In genomic region chr11:76252625-76253024, GRCh38 we compare ENCODE assay signal across 19 cellular contexts. TPM values are rescaled to one million over a fixed set of nuclear protein-coding genes. Genes with fewer than 3 reads are reported as not detected.
DNase-seq lines count a peak whose midpoint lies in the region; ATAC-seq and TF ChIP-seq lines count a peak whose summit lies in the region.
"Had no signal": no experiment of that assay in that cellular context is flagged by ENCODE, and none has a peak within 500 bp of the region (broad histone marks: within the 10 kb centered on the region; RNA-seq: fewer than 3 reads in every experiment).

No MANE protein-coding gene starts in this region.

- H3K9me3 Mint-ChIP-seq in progenitor cell of endocrine pancreas (ENCODE audit: low read depth): no peaks in the 10 kb centered on the region

- H3K27ac Mint-ChIP-seq in progenitor cell of endocrine pancreas: no peak overlapping the region
- H3K27ac Mint-ChIP-seq: CD4-positive, alpha-beta memory T cell; GM23338 had no signal

- H3K4me2 ChIP-seq in Karpas-422 (ENCODE audit: low read depth, low read length, poor library complexity, severe bottlenecking): no peak overlapping the region
- H3K4me2 ChIP-seq: A549, GM23338, KMS-11 had no signal

- no peak overlapping the region for H3K27ac ChIP-seq in HEK293 (ENCODE audit: extremely low read depth, low read depth, low read length)
- peak overlapping the region; percentile 70 for H3K27ac ChIP-seq in SJCRH30
- no peak overlapping the region for H3K27ac ChIP-seq in Karpas-422 (ENCODE audit: low read length)
- H3K27ac ChIP-seq: A549, C4-2B, KMS-11 had no signal

- H3K36me3 ChIP-seq in HEK293 (ENCODE audit: control insufficient read depth in 2 of 2, insufficient read depth in 1 of 2, low read length in 2 of 2) (no peaks in the 10 kb centered on the region), SJCRH30 (no peaks in the 10 kb centered on the region), Karpas-422 (ENCODE audit: insufficient read depth, low read length) (no peaks in the 10 kb centered on the region)

- TF ChIP-seq CTCF in HEK293 (tag by site-specific recombination; IDR thresholded peaks at IDR 0.05): no peak
- TF ChIP-seq CTCF in progenitor cell of endocrine pancreas (IDR thresholded peaks at IDR 0.05; ENCODE audit: unreplicated experiment): no peak

- H3K4me3 ChIP-seq in HEK293 (ENCODE audit: low read depth, low read length) (no peak overlapping the region), SJCRH30 (no peak overlapping the region), Karpas-422 (ENCODE audit: low read length) (no peak overlapping the region)
- H3K4me3 ChIP-seq: A549, GM23338 had no signal

- CTCF ChIA-PET in HEK293 (lab: Yijun Ruan, JAX): no interaction called here

- DNase-seq in DMS 273 (lab: John Stamatoyannopoulos, UW; ENCODE audit: unreplicated experiment) (peak; percentile 89), SJCRH30 (peak; percentile 64 to 75), left kidney (ENCODE audit: low read depth, low spot score) (peak; percentile 91), progenitor cell of endocrine pancreas (ENCODE audit: low spot score, unreplicated experiment) (no peak), NCI-H446 treated with DMSO at 0.1 percent for 48 hours (lab: John Stamatoyannopoulos, UW) (no peak), Karpas-422 (no peak)
- DNase-seq: AML-193; CD4-positive, alpha-beta memory T cell; DMS53; DND-41; EL had no signal

- no peaks in the 10 kb centered on the region for H3K4me1 ChIP-seq in HEK293 (ENCODE audit: control insufficient read depth, insufficient read depth, low read length)
- H3K4me1 ChIP-seq in SJCRH30: peaks cover 28% of the 10 kb centered on the region
- H3K4me1 ChIP-seq in Karpas-422 (ENCODE audit: low read length): no peaks in the 10 kb centered on the region
- H3K4me1 ChIP-seq: A549 had no signal

- no peak overlapping the region for H3K4me3 Mint-ChIP-seq in progenitor cell of endocrine pancreas (ENCODE audit: low read depth)
- H3K4me3 Mint-ChIP-seq: CD4-positive, alpha-beta memory T cell; GM23338 had no signal

- H3K79me2 ChIP-seq in Karpas-422 (ENCODE audit: low read length): no peaks in the 10 kb centered on the region

- no peaks in the 10 kb centered on the region for H4K20me1 ChIP-seq in Karpas-422 (ENCODE audit: insufficient read depth, low read depth, low read length)

- no peaks in the 10 kb centered on the region for H3K36me3 Mint-ChIP-seq in progenitor cell of endocrine pancreas (ENCODE audit: insufficient read depth)
- H3K36me3 Mint-ChIP-seq: CD4-positive, alpha-beta memory T cell had no signal

- POLR2A ChIA-PET in HEK293 (lab: Yijun Ruan, JAX): no interaction called here

- H3K9ac ChIP-seq in Karpas-422 (ENCODE audit: low read length): no peak overlapping the region
- H3K9ac ChIP-seq: KMS-11 had no signal

- no peaks in the 10 kb centered on the region for H3K4me1 Mint-ChIP-seq in progenitor cell of endocrine pancreas (ENCODE audit: low read depth)

- H2AFZ ChIP-seq in Karpas-422 (ENCODE audit: low read length): no peak overlapping the region
- H2AFZ ChIP-seq: GM23338 had no signal

- no peak for ATAC-seq in GM19397 (IDR thresholded peaks at IDR 0.05; ENCODE audit: unreplicated experiment)
- ATAC-seq: A549, GM23338, HCT116 had no signal

- no peaks in the 10 kb centered on the region for H3K27me3 ChIP-seq in SJCRH30
- H3K27me3 ChIP-seq in Karpas-422 (ENCODE audit: low read length): no peaks in the 10 kb centered on the region

- H3K9me3 ChIP-seq in HEK293 (ENCODE audit: control insufficient read depth, insufficient read depth, low read depth, low read length) (no peaks in the 10 kb centered on the region), SJCRH30 (replicated peaks) (no peaks in the 10 kb centered on the region), Karpas-422 (ENCODE audit: low read length) (no peaks in the 10 kb centered on the region; the same call in 1 of the 2 replicates)
- H3K9me3 ChIP-seq: A549 had no signal

- peaks cover 21% of the 10 kb centered on the region for H3K27me3 Mint-ChIP-seq in progenitor cell of endocrine pancreas

- no peaks in the 10 kb centered on the region for H3K9me2 ChIP-seq in Karpas-422 (replicated peaks; ENCODE audit: insufficient read depth, low read length)

TF ChIP-seq in HEK293, 187 proteins besides CTCF, POLR2A, EP300 and RAD21:
- no peak for TF ChIP-seq ZNF426 (tag by site-specific recombination; IDR thresholded peaks at IDR 0.05)
- TF ChIP-seq ZIC2 (tag by site-specific recombination; IDR thresholded peaks at IDR 0.05): peak; percentile 90
- no peak for TF ChIP-seq ZNF211 (tag by site-specific recombination; IDR thresholded peaks at IDR 0.05; ENCODE audit: low read depth)
- TF ChIP-seq GLIS1 (tag by site-specific recombination; IDR thresholded peaks at IDR 0.05): peak; percentile 59

RNA-seq across cellular contexts. Expression of gene WNT11, which starts 46.3 kb away (rescaled TPM):
- total RNA-seq in SJCRH30 (2014; rRNA removed; shearing (Covaris generic)): 26.8 and 27.5 TPM in 2 replicates
- total RNA-seq in progenitor cell of endocrine pancreas: 1.5 and 1.7 TPM in 2 replicates
- 0.07 and 0.30 TPM in 2 replicates for total RNA-seq in Karpas-422 (2014; rRNA removed; shearing (Covaris generic); ENCODE audit: low replicate concordance)
- total RNA-seq: HT1080 had no signal

Comparison
In these comparisons a context has a peak if more than half of its experiments do, and no peak if none do; other contexts are left out.
1. DNase-seq: peak in DMS 273 (single experiment), SJCRH30 (2 of 2) and left kidney (single experiment); none in progenitor cell of endocrine pancreas (single experiment), NCI-H446 treated with DMSO at 0.1 percent for 48 hours (single experiment) and Karpas-422 (single experiment).
2. RNA of gene WNT11, which starts 46.3 kb away (total RNA-seq): 26.8 to 27.5 TPM in SJCRH30; 1.5 to 1.7 TPM in progenitor cell of endocrine pancreas and 0.07 to 0.30 TPM in Karpas-422; every median in the first group is over 10 times any median in the second.